Comparison of ENCODE assay signal across 25 cellular contexts in genomic region chr16:16139806-16140205, GRCh38.
"Had no signal": no experiment of that assay in that cellular context is flagged by ENCODE, and none has a peak within 500 bp of the region (broad histone marks: within the 10 kb centered on the region; RNA-seq: fewer than 3 reads in every experiment).

No MANE protein-coding gene starts in this region.

- DNase-seq: hippocampal formation; kidney glomerular epithelial cell; left cardiac atrium; lower lobe of right lung; mammary epithelial cell; mesenchymal stem cell; naive thymus-derived CD8-positive, alpha-beta T cell; nucleus accumbens; pancreas; stimulated activated CD4-positive, alpha-beta T cell treated with anti-CD3 and anti-CD28 coated beads, Interleukin-12 subunit alpha, Interleukin-12 subunit beta, amount 100 ng/mL, for 4 hours; stimulated activated CD4-positive, alpha-beta T cell treated with anti-CD3 and anti-CD28 coated beads, Interleukin-15, amount 100 ng/mL, for 24 hours; stimulated activated CD4-positive, alpha-beta T cell treated with anti-CD3 and anti-CD28 coated beads, Interleukin-2, amount 100 ng/mL, for 24 hours; stimulated activated CD4-positive, alpha-beta T cell treated with anti-CD3 and anti-CD28 coated beads, Interleukin-4, amount 100 ng/mL, for 1 hour; stimulated activated naive B cell treated with anti-CD40 and anti-IgM and Interleukin-4, amounts not matched to agents 10 μg/mL and 1 μg/mL and 100 μg/mL, for 72 hours; stimulated activated naive CD8-positive, alpha-beta T cell treated with anti-CD3 and anti-CD28 coated beads, Interleukin-15, Interleukin-2, amounts not matched to agents 100 U/mL and 50 U/mL, for 24 hours; substantia nigra; upper lobe of left lung had no signal

- H3K4me3 Mint-ChIP-seq: naive thymus-derived CD8-positive, alpha-beta T cell; nephron; neural crest cell; stimulated activated naive B cell treated with anti-CD40 and anti-IgM and Interleukin-4, amounts not matched to agents 10 μg/mL and 1 μg/mL and 100 μg/mL, for 72 hours had no signal

- H3K27me3 Mint-ChIP-seq: naive thymus-derived CD8-positive, alpha-beta T cell; stimulated activated naive B cell treated with anti-CD40 and anti-IgM and Interleukin-4, amounts not matched to agents 10 μg/mL and 1 μg/mL and 100 μg/mL, for 72 hours had no signal

- H3K4me1 ChIP-seq: lower lobe of right lung, right atrium auricular region, tibial nerve, upper lobe of left lung, vagina had no signal

- ATAC-seq: left cardiac atrium; left lobe of liver; lower lobe of right lung; naive thymus-derived CD8-positive, alpha-beta T cell; pancreas; sciatic nerve; stimulated activated naive B cell treated with anti-CD40 and anti-IgM and Interleukin-4, amounts not matched to agents 10 μg/mL and 1 μg/mL and 100 μg/mL, for 72 hours; stimulated activated naive CD8-positive, alpha-beta T cell treated with anti-CD3 and anti-CD28 coated beads, Interleukin-15, Interleukin-2, amounts not matched to agents 100 U/mL and 50 U/mL, for 24 hours had no signal

- H3K4me1 Mint-ChIP-seq: neural crest cell had no signal

- H3K27ac Mint-ChIP-seq: naive thymus-derived CD8-positive, alpha-beta T cell; stimulated activated naive B cell treated with anti-CD40 and anti-IgM and Interleukin-4, amounts not matched to agents 10 μg/mL and 1 μg/mL and 100 μg/mL, for 72 hours had no signal

- H3K27me3 ChIP-seq: pancreas, right atrium auricular region, tibial nerve, upper lobe of left lung, vagina had no signal

- H3K9me3 Mint-ChIP-seq: naive thymus-derived CD8-positive, alpha-beta T cell; nephron; neural crest cell; stimulated activated naive B cell treated with anti-CD40 and anti-IgM and Interleukin-4, amounts not matched to agents 10 μg/mL and 1 μg/mL and 100 μg/mL, for 72 hours had no signal

- H3K4me3 ChIP-seq: lower lobe of right lung, pancreas, right atrium auricular region, skin epidermis, tibial nerve, upper lobe of left lung, vagina had no signal

- H3K27ac ChIP-seq: lower lobe of right lung, pancreas, right atrium auricular region, skin epidermis, tibial nerve, upper lobe of left lung, vagina had no signal

- H3K9me3 ChIP-seq: lower lobe of right lung, pancreas, right atrium auricular region, tibial nerve, upper lobe of left lung, vagina had no signal
